Comparison of ENCODE assay signal across 24 cellular contexts in genomic region chr11:16292167-16292859, GRCh38.
DNase-seq lines count a peak whose midpoint lies in the region; FAIRE-seq and TF ChIP-seq lines count a peak whose summit lies in the region.
"Had no signal": no experiment of that assay in that cellular context is flagged by ENCODE, and none has a peak within 500 bp of the region (broad histone marks: within the 10 kb centered on the region; RNA-seq: fewer than 3 reads in every experiment).

No MANE protein-coding gene starts in this region.

- no peak for TF ChIP-seq CTCF in brain (conservative IDR thresholded peaks at IDR 0.05)
- no peak for TF ChIP-seq CTCF in Calu3 (IDR thresholded peaks at IDR 0.05; ENCODE audit: unreplicated experiment)

- no TSS peak for BruUV-seq in Calu3 (replicated peaks; lab: Mats Ljungman, UMichigan)

- H3K4me1 Mint-ChIP-seq in brain (peaks cover 72% of the 10 kb centered on the region), Calu3 (ENCODE audit: low read depth, unreplicated experiment) (peaks cover 10% of the 10 kb centered on the region)
- H3K4me1 Mint-ChIP-seq: activated B cell treated with CpG ODN at 0.5 μM for 24 hours; activated naive CD8-positive, alpha-beta T cell treated with anti-CD3 and anti-CD28 coated beads, Interleukin-2, amount 50 U/mL, for 24 hours; IgD-negative memory B cell had no signal

- H3K27me3 Mint-ChIP-seq in brain (peaks cover 4% of the 10 kb centered on the region), Calu3 (ENCODE audit: unreplicated experiment) (no peaks in the 10 kb centered on the region)
- H3K27me3 Mint-ChIP-seq: activated B cell treated with CpG ODN at 0.5 μM for 24 hours; activated naive CD8-positive, alpha-beta T cell treated with anti-CD3 and anti-CD28 coated beads, Interleukin-2, amount 50 U/mL, for 24 hours; IgD-negative memory B cell had no signal

- peak; percentile 43 for FAIRE-seq in islet of Langerhans (lab: Jason Lieb, UNC)
- FAIRE-seq: RCC 7860 had no signal

- DNase-seq in D341Med (ENCODE audit: low spot score), result peak; percentile 62
- DNase-seq in NCI-H1694 (lab: John Stamatoyannopoulos, UW), result peak; percentile 4
- DNase-seq in H4 (ENCODE audit: low spot score), result no peak
- no peak for DNase-seq in stimulated activated CD4-positive, alpha-beta T cell treated with anti-CD3 and anti-CD28 coated beads, Interleukin-4, amount 100 ng/mL, for 24 hours
- no peak for DNase-seq in NCI-H146 (lab: John Stamatoyannopoulos, UW)
- DNase-seq in Calu3, result no peak
- DNase-seq: activated B cell treated with CpG ODN at 0.5 μM for 24 hours; activated CD4-positive, alpha-beta T cell treated with anti-CD3 and anti-CD28 coated beads, Interleukin-2, amount 50 U/mL, for 4 hours; activated CD8-positive, alpha-beta memory T cell treated with anti-CD3 and anti-CD28 coated beads, Interleukin-2, amount 50 U/mL, for 48 hours; activated naive CD8-positive, alpha-beta T cell treated with anti-CD3 and anti-CD28 coated beads, Interleukin-2, amount 50 U/mL, for 24 hours; body of pancreas; colonic mucosa; GOT3; MG63; NCI-H187; sigmoid colon; SK-N-SH; upper lobe of right lung had no signal

- H3K27ac Mint-ChIP-seq in brain (peak overlapping the region in 3 of 5 experiments; percentile 3 to 83 (median 73)), Calu3 (ENCODE audit: unreplicated experiment) (no peak overlapping the region)
- H3K27ac Mint-ChIP-seq: activated B cell treated with CpG ODN at 0.5 μM for 24 hours; activated naive CD8-positive, alpha-beta T cell treated with anti-CD3 and anti-CD28 coated beads, Interleukin-2, amount 50 U/mL, for 24 hours; activated T-helper 2 cell treated with anti-CD3 and anti-CD28 coated beads, Interferon-gamma antibody, Interleukin-2, Interleukin-4, amounts not matched to agents 10 μg/mL and 5 μg/mL and 100 μg/mL, durations not matched to agents 14 hours and 24 hours and 36 hours; IgD-negative memory B cell; natural killer cell treated with Interleukin-12 subunit alpha and Interleukin-12 subunit beta and Interleukin-15 and Interleukin-18, amount 100 ng/mL, for 72 hours had no signal

- H3K9me3 Mint-ChIP-seq in brain, result peaks cover 0 to 3% (median 0%) of the 10 kb centered on the region in 5 experiments
- no peaks in the 10 kb centered on the region for H3K9me3 Mint-ChIP-seq in Calu3 (ENCODE audit: low read depth, unreplicated experiment)
- H3K9me3 Mint-ChIP-seq: activated B cell treated with CpG ODN at 0.5 μM for 24 hours; activated naive CD8-positive, alpha-beta T cell treated with anti-CD3 and anti-CD28 coated beads, Interleukin-2, amount 50 U/mL, for 24 hours; activated T-helper 2 cell treated with anti-CD3 and anti-CD28 coated beads, Interferon-gamma antibody, Interleukin-2, Interleukin-4, amounts not matched to agents 10 μg/mL and 5 μg/mL and 100 μg/mL, durations not matched to agents 14 hours and 24 hours and 36 hours had no signal

- intact Hi-C loops in Calu3 (cut with micrococcal nuclease; ENCODE audit: unreplicated experiment), result no loop called here

- CTCF ChIA-PET in Calu3 (lab: Charles Lee), result interaction anchor here (1.1 kb wide), 1 partner anchor 12 kb away, joined by 3 read pairs; no protein-coding TSS in a partner anchor

- peak overlapping the region in 2 of 5 experiments; percentile 4 to 42 for H3K4me3 Mint-ChIP-seq in brain
- H3K4me3 Mint-ChIP-seq in Calu3 (ENCODE audit: low read depth, unreplicated experiment), result no peak overlapping the region
- H3K4me3 Mint-ChIP-seq: activated B cell treated with CpG ODN at 0.5 μM for 24 hours; activated naive CD8-positive, alpha-beta T cell treated with anti-CD3 and anti-CD28 coated beads, Interleukin-2, amount 50 U/mL, for 24 hours; IgD-negative memory B cell; natural killer cell treated with Interleukin-12 subunit alpha and Interleukin-12 subunit beta and Interleukin-15 and Interleukin-18, amount 100 ng/mL, for 72 hours had no signal

- H3K36me3 Mint-ChIP-seq in brain, result no peaks in the 10 kb centered on the region
- no peaks in the 10 kb centered on the region for H3K36me3 Mint-ChIP-seq in Calu3 (ENCODE audit: insufficient read depth, unreplicated experiment)
- H3K36me3 Mint-ChIP-seq: IgD-negative memory B cell; natural killer cell treated with Interleukin-12 subunit alpha and Interleukin-12 subunit beta and Interleukin-15 and Interleukin-18, amount 100 ng/mL, for 72 hours had no signal

Comparison
In these comparisons a context has a peak if more than half of its experiments do, and no peak if none do; other contexts are left out.
1. DNase-seq: peak in D341Med (single experiment) and NCI-H1694 (single experiment); none in H4 (single experiment), stimulated activated CD4-positive, alpha-beta T cell treated with anti-CD3 and anti-CD28 coated beads, Interleukin-4, amount 100 ng/mL, for 24 hours (single experiment), NCI-H146 (single experiment) and Calu3 (single experiment).